In genomic region chr9:93110400-93110855, GRCh38 we compare ENCODE assay signal across 16 cellular contexts. TPM values are rescaled to one million over a fixed set of nuclear protein-coding genes. Genes with fewer than 3 reads are reported as not detected.
A peak's percentile ranks its signal among the peaks of the same experiment; 100 is the strongest.
DNase-seq lines count a peak whose midpoint lies in the region; ATAC-seq and TF ChIP-seq lines count a peak whose summit lies in the region.
"Had no signal": no experiment of that assay in that cellular context is flagged by ENCODE, and none has a peak within 500 bp of the region (broad histone marks: within the 10 kb centered on the region; RNA-seq: fewer than 3 reads in every experiment).

No MANE protein-coding gene starts in this region.

- no peak overlapping the region for H2AFZ ChIP-seq in mammary epithelial cell (ENCODE audit: low read depth, low read length)

- in situ Hi-C loops in mammary epithelial cell (cut with MboI; ENCODE audit: low sequenced_read_pairs in 2 of 2) (no loop called here), GM13977 (cut with MboI; ENCODE audit: low pct_unique_long_range_greater_than_20kb, low sequenced_read_pairs, unreplicated experiment) (no loop called here), brain microvascular endothelial cell (cut with HindIII; ENCODE audit: low pct_ligation_motif_present, low sequenced_read_pairs) (no loop called here)

- H3K27ac Mint-ChIP-seq in MCF 10A (ENCODE audit: low read depth, unreplicated experiment) (peak overlapping the region; percentile 33), chondrocyte (ENCODE audit: unreplicated experiment) (no peak overlapping the region), natural killer cell (no peak overlapping the region)
- H3K27ac Mint-ChIP-seq in T-helper 2 cell treated with Interferon-gamma antibody and Interleukin-4, amounts not matched to agents 5 μg/mL and 100 μg/mL, for 36 hours, result no peak overlapping the region
- H3K27ac Mint-ChIP-seq: activated T-helper 1 cell treated with anti-CD3 and anti-CD28 coated beads, Interleukin-12 subunit alpha, Interleukin-12 subunit beta, Interleukin-2, Interleukin-4 antibody, amounts not matched to agents 30 ng/mL and 10 ng/mL and 1 ng/mL, durations not matched to agents 14 hours and 24 hours and 36 hours; type B pancreatic cell had no signal

- dilution Hi-C loops in mammary epithelial cell (cut with HindIII; ENCODE audit: low sequenced_read_pairs), result no loop called here

- no peak for ATAC-seq in natural killer cell

- CTCF ChIA-PET in MCF 10A (lab: Yijun Ruan, JAX) (interaction anchor here (0.6 to 5.8 kb wide), 10 partner anchors 9 to 759 kb away, joined by 3 to 35 read pairs (median 6); no protein-coding TSS in a partner anchor), mammary epithelial cell (lab: Charles Lee; ENCODE audit: low non-redundant PET) (no interaction called here)

- H3K9me3 ChIP-seq in mammary epithelial cell (replicated peaks; ENCODE audit: insufficient read depth, low read length) (no peaks in the 10 kb centered on the region), uterus (no peaks in the 10 kb centered on the region)

- H3K27ac ChIP-seq in mammary epithelial cell (ENCODE audit: insufficient read depth, low read depth, low read length) (no peak overlapping the region), uterus (no peak overlapping the region), brain microvascular endothelial cell (no peak overlapping the region)

- H3K9ac ChIP-seq in mammary epithelial cell (ENCODE audit: insufficient read depth, low read length), result no peak overlapping the region

- intact Hi-C loops in MCF 10A (cut with micrococcal nuclease) (no loop called here), mammary epithelial cell (cut with micrococcal nuclease) (no loop called here), natural killer cell (cut with micrococcal nuclease) (no loop called here), uterus (cut with DNase I; ENCODE audit: low total_unique reads) (no loop called here)

- no peaks in the 10 kb centered on the region for H3K9me3 Mint-ChIP-seq in MCF 10A (ENCODE audit: unreplicated experiment)
- no peaks in the 10 kb centered on the region for H3K9me3 Mint-ChIP-seq in chondrocyte (ENCODE audit: low read depth)
- H3K9me3 Mint-ChIP-seq in natural killer cell, result no peaks in the 10 kb centered on the region
- no peaks in the 10 kb centered on the region for H3K9me3 Mint-ChIP-seq in T-helper 2 cell treated with Interferon-gamma antibody and Interleukin-4, amounts not matched to agents 5 μg/mL and 100 μg/mL, for 36 hours
- H3K9me3 Mint-ChIP-seq: type B pancreatic cell had no signal

- peaks cover 44% of the 10 kb centered on the region for H3K79me2 ChIP-seq in mammary epithelial cell (ENCODE audit: insufficient read depth, low read length)

- no peaks in the 10 kb centered on the region for H4K20me1 ChIP-seq in mammary epithelial cell (ENCODE audit: insufficient read depth, low read length)

- no TSS peak for BruUV-seq in MCF 10A (replicated peaks; lab: Mats Ljungman, UMichigan)
- BruUV-seq in mammary epithelial cell (replicated peaks; lab: Mats Ljungman, UMichigan), result no TSS peak

- H3K4me1 ChIP-seq in mammary epithelial cell (ENCODE audit: insufficient read depth, low read length), result peaks cover 18% of the 10 kb centered on the region
- no peaks in the 10 kb centered on the region for H3K4me1 ChIP-seq in uterus

- H3K27me3 Mint-ChIP-seq in MCF 10A (ENCODE audit: insufficient read depth, unreplicated experiment), result no peaks in the 10 kb centered on the region
- H3K27me3 Mint-ChIP-seq in chondrocyte (ENCODE audit: low read depth), result no peaks in the 10 kb centered on the region
- no peaks in the 10 kb centered on the region for H3K27me3 Mint-ChIP-seq in natural killer cell (ENCODE audit: low read depth in 2 of 2)
- no peaks in the 10 kb centered on the region for H3K27me3 Mint-ChIP-seq in T-helper 2 cell treated with Interferon-gamma antibody and Interleukin-4, amounts not matched to agents 5 μg/mL and 100 μg/mL, for 36 hours (ENCODE audit: low read depth)
- H3K27me3 Mint-ChIP-seq: type B pancreatic cell had no signal

- POLR2A ChIA-PET in MCF 10A (lab: Yijun Ruan, JAX), result interaction anchor here (1.5 kb wide), 1 partner anchor 10 kb away, joined by 7 read pairs; no protein-coding TSS in a partner anchor

- H3K36me3 Mint-ChIP-seq in MCF 10A (ENCODE audit: insufficient read depth, unreplicated experiment), result peaks cover 16% of the 10 kb centered on the region
- peaks cover 10% of the 10 kb centered on the region for H3K36me3 Mint-ChIP-seq in chondrocyte (ENCODE audit: low read depth)
- H3K36me3 Mint-ChIP-seq in natural killer cell, result peaks cover 7% of the 10 kb centered on the region
- H3K36me3 Mint-ChIP-seq in T-helper 2 cell treated with Interferon-gamma antibody and Interleukin-4, amounts not matched to agents 5 μg/mL and 100 μg/mL, for 36 hours (ENCODE audit: low read depth), result peaks cover 21% of the 10 kb centered on the region

- DNase-seq in MCF 10A (ENCODE audit: unreplicated experiment), result no peak
- DNase-seq in mammary epithelial cell, result no peak
- DNase-seq in chondrocyte (ENCODE audit: low spot score), result peak; percentile 86
- DNase-seq in natural killer cell, result peak; percentile 15
- peak; percentile 13 to 14 for DNase-seq in uterus
- DNase-seq in GM13977 (ENCODE audit: low spot score), result no peak
- no peak for DNase-seq in brain microvascular endothelial cell
- DNase-seq in T-helper 2 cell treated with Interferon-gamma antibody and Interleukin-4, amounts not matched to agents 5 μg/mL and 100 μg/mL, for 36 hours (ENCODE audit: low spot score), result no peak
- DNase-seq: activated CD4-positive, alpha-beta T cell treated with anti-CD3 and anti-CD28 coated beads, Interleukin-2, amount 50 U/mL, for 48 hours; NCI-H2081 treated with DMSO at 0.1 percent for 48 hours; NCI-H748 treated with DMSO at 0.1 percent for 48 hours had no signal

- H3K4me3 ChIP-seq in mammary epithelial cell (replicated peaks in 1 of 3; ENCODE audit: insufficient read depth in 1 of 3, low read depth in 2 of 3, low read length in 3 of 3) (no peak overlapping the region), uterus (no peak overlapping the region), brain microvascular endothelial cell (ENCODE audit: low read depth, low read length) (no peak overlapping the region)
- H3K4me3 ChIP-seq: smooth muscle cell had no signal

- H3K4me2 ChIP-seq in mammary epithelial cell (ENCODE audit: insufficient read depth, low read depth, low read length), result no peak overlapping the region
- H3K4me2 ChIP-seq: smooth muscle cell had no signal

- TF ChIP-seq CTCF in MCF 10A (IDR thresholded peaks at IDR 0.05; ENCODE audit: unreplicated experiment) (no peak), mammary epithelial cell (conservative IDR thresholded peaks at IDR 0.05 in 1 of 2, IDR thresholded peaks at IDR 0.05 in 1 of 2; ENCODE audit: extremely low read depth in 1 of 2, insufficient read depth in 1 of 2, low read depth in 1 of 2, low read length in 2 of 2) (no peak), chondrocyte (IDR thresholded peaks at IDR 0.05) (no peak), natural killer cell (IDR thresholded peaks at IDR 0.05) (no peak), uterus (IDR thresholded peaks at IDR 0.05) (no peak), GM13977 (IDR thresholded peaks at IDR 0.05; ENCODE audit: extremely low read depth, insufficient read depth, missing control alignments) (no peak), brain microvascular endothelial cell (IDR thresholded peaks at IDR 0.05; ENCODE audit: low read depth, low read length, missing control alignments) (no peak)

- WGBS in mammary epithelial cell (ENCODE audit: low coverage, missing lambda C conversion rate), result 100% methylated on average over 3 of the region's 14 CpGs

- no peak overlapping the region for H3K4me3 Mint-ChIP-seq in MCF 10A (ENCODE audit: unreplicated experiment)
- no peak overlapping the region for H3K4me3 Mint-ChIP-seq in chondrocyte (ENCODE audit: unreplicated experiment)
- no peak overlapping the region for H3K4me3 Mint-ChIP-seq in natural killer cell
- H3K4me3 Mint-ChIP-seq in T-helper 2 cell treated with Interferon-gamma antibody and Interleukin-4, amounts not matched to agents 5 μg/mL and 100 μg/mL, for 36 hours, result no peak overlapping the region
- H3K4me3 Mint-ChIP-seq: activated T-helper 1 cell treated with anti-CD3 and anti-CD28 coated beads, Interleukin-12 subunit alpha, Interleukin-12 subunit beta, Interleukin-2, Interleukin-4 antibody, amounts not matched to agents 30 ng/mL and 10 ng/mL and 1 ng/mL, durations not matched to agents 14 hours and 24 hours and 36 hours; type B pancreatic cell had no signal

- H3K27me3 ChIP-seq in mammary epithelial cell (ENCODE audit: insufficient read depth, low read length), result no peaks in the 10 kb centered on the region
- no peaks in the 10 kb centered on the region for H3K27me3 ChIP-seq in uterus
- H3K27me3 ChIP-seq in brain microvascular endothelial cell (replicated peaks), result no peaks in the 10 kb centered on the region

- H3K36me3 ChIP-seq in mammary epithelial cell (ENCODE audit: insufficient read depth, low read length) (peaks cover 10% of the 10 kb centered on the region), uterus (no peaks in the 10 kb centered on the region), brain microvascular endothelial cell (replicated peaks) (peaks cover 22% of the 10 kb centered on the region)

- TF ChIP-seq POLR2A in uterus (IDR thresholded peaks at IDR 0.05), result no peak

- H3K4me1 Mint-ChIP-seq in MCF 10A (ENCODE audit: insufficient read depth, unreplicated experiment) (peaks cover 21% of the 10 kb centered on the region), chondrocyte (ENCODE audit: low read depth) (peaks cover 3% of the 10 kb centered on the region), natural killer cell (peaks cover 12 to 20% of the 10 kb centered on the region in 2 donors)
- peaks cover 44% of the 10 kb centered on the region for H3K4me1 Mint-ChIP-seq in T-helper 2 cell treated with Interferon-gamma antibody and Interleukin-4, amounts not matched to agents 5 μg/mL and 100 μg/mL, for 36 hours (ENCODE audit: low read depth)

RNA-seq across cellular contexts. Expression of gene CARD19, which starts 14.4 kb away (rescaled TPM):
- total RNA-seq in MCF 10A (2022) (34.4 and 36.6 TPM in 2 replicates), mammary epithelial cell (10 to 100 TPM; 56.1 to 68.8 TPM), chondrocyte (28.3 to 41.7 TPM (median 40.5 TPM) in 3 replicates), natural killer cell (10 to 100 TPM; 30.7 to 49.1 (median 42.6) TPM), uterus (10 to 100 TPM; 23.7 to 71.4 (median 40.9) TPM)
- polyA plus RNA-seq in mammary epithelial cell, result 77.6 TPM
- 10.8 TPM for polyA minus RNA-seq in mammary epithelial cell

RNA-seq across cellular contexts. Expression of gene NINJ1, which starts 23.6 kb away (rescaled TPM):
- total RNA-seq in MCF 10A (2022), result 51.0 and 64.7 TPM in 2 replicates
- total RNA-seq in mammary epithelial cell, result 10 to 100 TPM; 50.2 to 92.2 TPM
- polyA plus RNA-seq in mammary epithelial cell, result 48.5 TPM
- polyA minus RNA-seq in mammary epithelial cell, result 69.2 TPM
- total RNA-seq in chondrocyte, result 31.5 to 35.4 TPM (median 33.6 TPM) in 3 replicates
- total RNA-seq in natural killer cell, result 100 to 1,000 TPM in 1 of 3 donors, 10 to 100 TPM in 2; 87.3 to 121 (median 93.8) TPM
- 10 to 100 TPM; 20.6 to 87.4 (median 44.2) TPM for total RNA-seq in uterus

RNA-seq across cellular contexts. Expression of gene SUSD3, which starts 51.9 kb away (rescaled TPM):
- total RNA-seq in MCF 10A (2022), result not detected in 2 replicates
- total RNA-seq in mammary epithelial cell, result 1 to 10 TPM in 1 of 2 donors, not detected in 1; 1.8 TPM
- 0.11 TPM for polyA plus RNA-seq in mammary epithelial cell
- polyA minus RNA-seq in mammary epithelial cell, result not detected
- total RNA-seq in chondrocyte, result not detected in 3 replicates
- 1 to 10 TPM; 1.2 to 2.1 (median 1.8) TPM for total RNA-seq in natural killer cell
- total RNA-seq in uterus, result 10 to 100 TPM in 3 of 4 donors, 1 to 10 TPM in 1; 9.3 to 52.7 (median 14.7) TPM
- total RNA-seq: G401, osteocyte, smooth muscle cell had no signal

Comparison
In these comparisons a context has a peak if more than half of its experiments do, and no peak if none do; other contexts are left out.
1. DNase-seq: peak in chondrocyte (single experiment), natural killer cell (single experiment) and uterus (2 of 2); none in MCF 10A (single experiment), mammary epithelial cell (single experiment), GM13977 (single experiment), brain microvascular endothelial cell (single experiment) and T-helper 2 cell treated with Interferon-gamma antibody and Interleukin-4, amounts not matched to agents 5 μg/mL and 100 μg/mL, for 36 hours (single experiment).